In the genomic region with DNA sequence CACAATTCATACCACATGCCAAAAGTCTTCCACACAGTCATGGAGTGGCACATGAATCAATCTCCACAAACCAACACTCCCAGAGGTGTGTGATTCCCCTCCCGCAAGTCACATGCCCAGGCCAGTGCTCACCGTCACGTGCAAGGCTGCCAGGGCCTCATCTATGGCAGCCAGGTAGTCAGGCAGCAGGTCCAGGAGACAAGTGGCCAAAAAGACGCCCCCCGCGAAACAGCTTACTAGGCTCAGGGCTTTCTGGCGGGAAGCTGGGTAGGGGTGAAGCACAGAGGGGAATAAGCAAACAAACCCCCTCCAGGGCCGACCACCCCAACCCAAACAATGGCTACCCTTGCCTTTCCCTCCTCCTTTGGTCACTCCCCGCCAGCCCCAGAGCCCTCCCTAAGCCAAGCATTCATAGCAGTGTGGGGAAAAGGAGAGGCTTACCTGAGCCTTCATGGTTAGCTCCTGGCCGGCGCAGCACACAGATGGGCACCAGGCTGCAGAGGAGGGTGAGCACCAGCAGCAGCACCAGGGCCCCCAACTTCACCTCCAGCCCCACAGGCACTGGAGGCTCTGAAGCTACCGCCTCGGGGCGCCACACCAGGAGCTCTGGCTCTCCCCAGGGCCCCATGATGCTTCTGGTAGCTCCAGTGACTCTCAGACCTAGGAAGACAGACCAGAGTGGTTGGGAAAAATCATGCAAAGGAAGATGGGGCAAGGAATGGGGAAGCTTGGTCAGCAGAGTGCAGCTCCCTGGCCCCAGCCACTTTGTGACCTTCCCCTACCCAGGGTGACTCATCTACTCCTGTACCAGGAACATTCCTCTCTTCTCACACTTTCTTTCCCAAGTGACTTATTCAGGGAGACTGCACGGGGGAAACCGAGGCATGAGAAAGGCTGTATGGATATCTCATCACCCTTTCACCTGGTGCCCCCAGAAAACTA, we compare ENCODE assay signal across 6 cellular contexts. TPM values are rescaled to one million over a fixed set of nuclear protein-coding genes. Genes with fewer than 3 reads are reported as not detected.
A peak's percentile ranks its signal among the peaks of the same experiment; 100 is the strongest.
DNase-seq lines count a peak whose midpoint lies in the region; ATAC-seq lines count a peak whose summit lies in the region.

No MANE protein-coding gene starts in this region.

- peak overlapping the region; percentile 91 for H3K4me3 ChIP-seq in naive thymus-derived CD4-positive, alpha-beta T cell (ENCODE audit: low read length)

- H3K27ac ChIP-seq in naive thymus-derived CD4-positive, alpha-beta T cell (ENCODE audit: low read depth, low read length): peak overlapping the region; percentile 84

- peak overlapping the region; percentile 88 to 98 (median 93) for H3K27ac Mint-ChIP-seq in naive thymus-derived CD4-positive, alpha-beta T cell

- peaks cover 0 to 15% (median 0%) of the 10 kb centered on the region in 3 experiments for H3K36me3 ChIP-seq in naive thymus-derived CD4-positive, alpha-beta T cell (ENCODE audit: control insufficient read depth in 2 of 3, insufficient read depth in 3 of 3, low read length in 3 of 3)

- H3K36me3 Mint-ChIP-seq in naive thymus-derived CD4-positive, alpha-beta T cell: peaks cover 0 to 14% (median 0%) of the 10 kb centered on the region in 5 donors

- H3K4me3 Mint-ChIP-seq in naive thymus-derived CD4-positive, alpha-beta T cell: peak overlapping the region; percentile 87 to 96 (median 91)

- no peak for ATAC-seq in naive thymus-derived CD4-positive, alpha-beta T cell
- no peak for ATAC-seq in HG02642 (IDR thresholded peaks at IDR 0.05; ENCODE audit: poor library complexity, unreplicated experiment)
- no peak for ATAC-seq in HG02763 (IDR thresholded peaks at IDR 0.05; ENCODE audit: unreplicated experiment)

- no peaks in the 10 kb centered on the region for H3K9me3 ChIP-seq in naive thymus-derived CD4-positive, alpha-beta T cell (ENCODE audit: control insufficient read depth in 2 of 3, low read length in 3 of 3)

- no peaks in the 10 kb centered on the region for H3K9me3 Mint-ChIP-seq in naive thymus-derived CD4-positive, alpha-beta T cell

- POLR2A ChIA-PET in naive thymus-derived CD4-positive, alpha-beta T cell (lab: Charles Lee): interaction anchor here (0.5 to 12.8 kb wide), 15 partner anchors 9 to 1835 kb away, joined by 3 to 159 read pairs (median 6); a partner anchor contains a TSS

- intact Hi-C loops in naive thymus-derived CD4-positive, alpha-beta T cell (cut with micrococcal nuclease): loop anchor here (1.0 to 10.0 kb wide), 7 partner anchors 15 to 992 kb away; a partner anchor contains a TSS

- no peaks in the 10 kb centered on the region for H3K27me3 ChIP-seq in naive thymus-derived CD4-positive, alpha-beta T cell (ENCODE audit: control insufficient read depth in 2 of 2, insufficient read depth in 2 of 2, low read length in 2 of 2)

- CTCF ChIA-PET in naive thymus-derived CD4-positive, alpha-beta T cell (lab: Charles Lee): interaction anchor here (0.9 to 1.3 kb wide), 5 partner anchors 17 to 165 kb away, joined by 3 to 5 read pairs (median 4); no protein-coding TSS in a partner anchor

- peaks cover 30 to 33% of the 10 kb centered on the region in 2 donors for H3K4me1 ChIP-seq in naive thymus-derived CD4-positive, alpha-beta T cell (ENCODE audit: control insufficient read depth in 2 of 2, insufficient read depth in 2 of 2, low read length in 2 of 2)

- DNase-seq in NCI-H2227 (lab: John Stamatoyannopoulos, UW; ENCODE audit: unreplicated experiment): peak; percentile 34
- no peak for DNase-seq in NCI-H2227 treated with DMSO at 0.1 percent for 48 hours (lab: John Stamatoyannopoulos, UW)
- peak; percentile 62 for DNase-seq in astrocyte of the hippocampus (ENCODE audit: low read depth, low spot score)
- DNase-seq in naive thymus-derived CD4-positive, alpha-beta T cell: no peak

- H3K27me3 Mint-ChIP-seq in naive thymus-derived CD4-positive, alpha-beta T cell: no peaks in the 10 kb centered on the region

- peaks cover 34 to 68% (median 61%) of the 10 kb centered on the region in 7 donors for H3K4me1 Mint-ChIP-seq in naive thymus-derived CD4-positive, alpha-beta T cell

RNA-seq across cellular contexts. Expression of a gene that starts 1.0 kb away (rescaled TPM):
- total RNA-seq in naive thymus-derived CD4-positive, alpha-beta T cell: 10 to 100 TPM; 14.4 to 53.2 (median 18.7) TPM
- 10 to 100 TPM; 27.8 to 37.4 TPM for polyA plus RNA-seq in naive thymus-derived CD4-positive, alpha-beta T cell

RNA-seq across cellular contexts. Expression of a gene that starts 3.9 kb away (rescaled TPM):
- 100 to 1,000 TPM in 4 of 5 experiments, 10 to 100 TPM in 1; 86.1 to 157 (median 119) TPM for total RNA-seq in naive thymus-derived CD4-positive, alpha-beta T cell
- polyA plus RNA-seq in naive thymus-derived CD4-positive, alpha-beta T cell: 10 to 100 TPM; 25.2 to 44.8 TPM

RNA-seq across cellular contexts. Expression of a gene that starts 5.3 kb away (rescaled TPM):
- total RNA-seq in naive thymus-derived CD4-positive, alpha-beta T cell: 1 to 10 TPM; 4.6 to 8.4 (median 7.0) TPM
- polyA plus RNA-seq in naive thymus-derived CD4-positive, alpha-beta T cell: 1 to 10 TPM; 6.2 to 7.7 TPM

RNA-seq across cellular contexts. Expression of a gene that starts 15.1 kb away (rescaled TPM):
- 100 to 1,000 TPM in 3 of 5 experiments, 10 to 100 TPM in 2; 78.4 to 134 (median 104) TPM for total RNA-seq in naive thymus-derived CD4-positive, alpha-beta T cell
- polyA plus RNA-seq in naive thymus-derived CD4-positive, alpha-beta T cell: 100 to 1,000 TPM; 294 to 319 TPM

RNA-seq across cellular contexts. Expression of a gene that starts 15.8 kb away (rescaled TPM):
- total RNA-seq in naive thymus-derived CD4-positive, alpha-beta T cell: 100 to 1,000 TPM; 148 to 223 (median 197) TPM
- 10 to 100 TPM; 12.5 to 27.0 TPM for polyA plus RNA-seq in naive thymus-derived CD4-positive, alpha-beta T cell

Comparison
In these comparisons a context has a peak if more than half of its experiments do, and no peak if none do; other contexts are left out.
1. DNase-seq: peak in NCI-H2227 (single experiment) and astrocyte of the hippocampus (single experiment); none in NCI-H2227 treated with DMSO at 0.1 percent for 48 hours (single experiment) and naive thymus-derived CD4-positive, alpha-beta T cell (0 of 9).